Comparison of ENCODE assay signal across 9 cellular contexts in genomic region chr10:13272164-13272571, GRCh38. TPM values are rescaled to one million over a fixed set of nuclear protein-coding genes. Genes with fewer than 3 reads are reported as not detected.
DNase-seq lines count a peak whose midpoint lies in the region; ATAC-seq lines count a peak whose summit lies in the region.
"Had no signal": no experiment of that assay in that cellular context is flagged by ENCODE, and none has a peak within 500 bp of the region (broad histone marks: within the 10 kb centered on the region; RNA-seq: fewer than 3 reads in every experiment).

No MANE protein-coding gene starts in this region.

- peaks cover 2% of the 10 kb centered on the region for H3K4me1 Mint-ChIP-seq in activated T-helper 2 cell treated with anti-CD3 and anti-CD28 coated beads, Interferon-gamma antibody, Interleukin-2, Interleukin-4, amounts not matched to agents 10 μg/mL and 5 μg/mL and 100 μg/mL, durations not matched to agents 14 hours and 24 hours and 36 hours (ENCODE audit: low read depth)
- H3K4me1 Mint-ChIP-seq: naive B cell had no signal

- no peaks in the 10 kb centered on the region for H3K27me3 Mint-ChIP-seq in activated T-helper 2 cell treated with anti-CD3 and anti-CD28 coated beads, Interferon-gamma antibody, Interleukin-2, Interleukin-4, amounts not matched to agents 10 μg/mL and 5 μg/mL and 100 μg/mL, durations not matched to agents 14 hours and 24 hours and 36 hours (ENCODE audit: low read depth)
- H3K27me3 Mint-ChIP-seq: naive B cell had no signal

- peak; percentile 56 for ATAC-seq in GM19452 (IDR thresholded peaks at IDR 0.05; ENCODE audit: unreplicated experiment)
- ATAC-seq in HG03097 (IDR thresholded peaks at IDR 0.05; ENCODE audit: low FRiP score, unreplicated experiment) = no peak
- no peak for ATAC-seq in GM18907 (IDR thresholded peaks at IDR 0.05; ENCODE audit: unreplicated experiment)

- no peak overlapping the region for H3K4me3 ChIP-seq in skeletal muscle cell (ENCODE audit: low read depth, low read length)

- DNase-seq in NCI-H69 (lab: John Stamatoyannopoulos, UW) (peak; percentile 38), head of caudate nucleus (peak; percentile 43 to 91 (median 78)), skeletal muscle cell (ENCODE audit: low read depth) (peak; percentile 31)
- no peak for DNase-seq in activated CD4-positive, alpha-beta T cell treated with anti-CD3 and anti-CD28 coated beads for 4 hours
- DNase-seq in activated T-helper 2 cell treated with anti-CD3 and anti-CD28 coated beads, Interferon-gamma antibody, Interleukin-2, Interleukin-4, amounts not matched to agents 10 μg/mL and 5 μg/mL and 100 μg/mL, durations not matched to agents 14 hours and 24 hours and 36 hours (ENCODE audit: low spot score) = no peak

- H3K4me3 Mint-ChIP-seq in activated T-helper 2 cell treated with anti-CD3 and anti-CD28 coated beads, Interferon-gamma antibody, Interleukin-2, Interleukin-4, amounts not matched to agents 10 μg/mL and 5 μg/mL and 100 μg/mL, durations not matched to agents 14 hours and 24 hours and 36 hours (ENCODE audit: low read depth) = no peak overlapping the region
- H3K4me3 Mint-ChIP-seq: naive B cell had no signal

- no peaks in the 10 kb centered on the region for H3K36me3 Mint-ChIP-seq in activated T-helper 2 cell treated with anti-CD3 and anti-CD28 coated beads, Interferon-gamma antibody, Interleukin-2, Interleukin-4, amounts not matched to agents 10 μg/mL and 5 μg/mL and 100 μg/mL, durations not matched to agents 14 hours and 24 hours and 36 hours (ENCODE audit: low read depth)
- H3K36me3 Mint-ChIP-seq: naive B cell had no signal

- H3K27ac Mint-ChIP-seq in activated T-helper 2 cell treated with anti-CD3 and anti-CD28 coated beads, Interferon-gamma antibody, Interleukin-2, Interleukin-4, amounts not matched to agents 10 μg/mL and 5 μg/mL and 100 μg/mL, durations not matched to agents 14 hours and 24 hours and 36 hours = no peak overlapping the region

- H3K9me3 Mint-ChIP-seq in activated T-helper 2 cell treated with anti-CD3 and anti-CD28 coated beads, Interferon-gamma antibody, Interleukin-2, Interleukin-4, amounts not matched to agents 10 μg/mL and 5 μg/mL and 100 μg/mL, durations not matched to agents 14 hours and 24 hours and 36 hours = no peaks in the 10 kb centered on the region
- H3K9me3 Mint-ChIP-seq: naive B cell had no signal

- intact Hi-C loops in head of caudate nucleus (cut with DNase I) = no loop called here
- intact Hi-C loops in activated T-helper 2 cell treated with anti-CD3 and anti-CD28 coated beads, Interferon-gamma antibody, Interleukin-2, Interleukin-4, amounts not matched to agents 10 μg/mL and 5 μg/mL and 100 μg/mL, durations not matched to agents 14 hours and 24 hours and 36 hours (cut with micrococcal nuclease) = no loop called here

RNA-seq across cellular contexts. Expression of gene PHYH, which starts 27.7 kb away (rescaled TPM):
- total RNA-seq in activated T-helper 2 cell treated with anti-CD3 and anti-CD28 coated beads, Interferon-gamma antibody, Interleukin-2, Interleukin-4, amounts not matched to agents 10 μg/mL and 5 μg/mL and 100 μg/mL, durations not matched to agents 14 hours and 24 hours and 36 hours = 18.0 and 20.0 TPM in 2 replicates

RNA-seq across cellular contexts. Expression of gene UCMA, which starts 38.0 kb away (rescaled TPM):
- total RNA-seq in activated T-helper 2 cell treated with anti-CD3 and anti-CD28 coated beads, Interferon-gamma antibody, Interleukin-2, Interleukin-4, amounts not matched to agents 10 μg/mL and 5 μg/mL and 100 μg/mL, durations not matched to agents 14 hours and 24 hours and 36 hours = not detected in 2 replicates

Comparison
In these comparisons a context has a peak if more than half of its experiments do, and no peak if none do; other contexts are left out.
1. DNase-seq: peak in NCI-H69 (single experiment), head of caudate nucleus (42 of 42) and skeletal muscle cell (single experiment); none in activated CD4-positive, alpha-beta T cell treated with anti-CD3 and anti-CD28 coated beads for 4 hours (0 of 2) and activated T-helper 2 cell treated with anti-CD3 and anti-CD28 coated beads, Interferon-gamma antibody, Interleukin-2, Interleukin-4, amounts not matched to agents 10 μg/mL and 5 μg/mL and 100 μg/mL, durations not matched to agents 14 hours and 24 hours and 36 hours (single experiment).